9 cellular contexts compared by ENCODE assay signal in the genomic region with DNA sequence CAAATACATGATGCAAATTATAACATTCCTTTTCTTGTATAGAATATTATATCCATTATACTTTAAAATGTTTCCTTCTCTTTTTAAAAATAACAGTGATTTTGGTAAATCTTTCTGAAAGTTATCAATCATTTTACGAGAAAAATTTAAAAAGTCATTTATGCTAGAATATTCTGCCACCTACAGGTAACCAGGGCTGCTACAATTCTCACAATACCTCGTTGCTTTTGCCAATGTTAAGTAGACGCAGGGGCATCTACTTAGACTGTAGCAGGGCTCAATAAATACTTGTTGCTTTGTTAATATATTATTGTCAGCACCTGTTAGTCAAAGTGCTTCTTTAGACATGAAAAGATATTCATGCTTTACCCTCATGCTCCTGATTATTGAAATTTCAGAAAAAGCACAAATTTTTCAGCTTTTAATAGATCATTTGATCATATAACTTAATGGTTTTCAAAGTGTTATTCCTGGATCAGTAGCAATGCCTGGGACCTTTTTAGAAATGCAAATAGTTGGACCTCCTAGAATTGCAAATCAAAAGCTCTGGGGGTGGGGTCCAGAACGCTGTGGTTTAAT.
DNase-seq lines count a peak whose midpoint lies in the region; ATAC-seq and TF ChIP-seq lines count a peak whose summit lies in the region.
"Had no signal": no experiment of that assay in that cellular context is flagged by ENCODE, and none has a peak within 500 bp of the region (broad histone marks: within the 10 kb centered on the region; RNA-seq: fewer than 3 reads in every experiment).

No MANE protein-coding gene starts in this region.

- H3K4me3 Mint-ChIP-seq in activated CD4-positive, alpha-beta T cell treated with anti-CD3 and anti-CD28 coated beads for 36 hours = no peak overlapping the region
- H3K4me3 Mint-ChIP-seq: activated naive CD8-positive, alpha-beta T cell had no signal

- no peaks in the 10 kb centered on the region for H3K36me3 ChIP-seq in right atrium auricular region
- H3K36me3 ChIP-seq in tibial nerve = no peaks in the 10 kb centered on the region

- peaks cover 7% of the 10 kb centered on the region for H3K9me3 Mint-ChIP-seq in activated CD4-positive, alpha-beta T cell treated with anti-CD3 and anti-CD28 coated beads for 36 hours (ENCODE audit: low read depth)

- no peak overlapping the region for H3K27ac ChIP-seq in right atrium auricular region
- no peak overlapping the region for H3K27ac ChIP-seq in tibial nerve

- 18 to 20% methylated on average over 4 of the region's 4 CpGs for WGBS in tibial nerve, 2 donors

- H3K9me3 ChIP-seq in right atrium auricular region = no peaks in the 10 kb centered on the region
- no peaks in the 10 kb centered on the region for H3K9me3 ChIP-seq in tibial nerve

- H3K27ac Mint-ChIP-seq in activated CD4-positive, alpha-beta T cell treated with anti-CD3 and anti-CD28 coated beads for 36 hours = no peak overlapping the region
- H3K27ac Mint-ChIP-seq: activated naive CD8-positive, alpha-beta T cell had no signal

- POLR2A ChIA-PET in AG04449 (lab: Yijun Ruan, JAX) = no interaction called here
- POLR2A ChIA-PET in activated CD4-positive, alpha-beta T cell treated with anti-CD3 and anti-CD28 coated beads for 36 hours (lab: Charles Lee) = no interaction called here

- H3K36me3 Mint-ChIP-seq in activated CD4-positive, alpha-beta T cell treated with anti-CD3 and anti-CD28 coated beads for 36 hours (ENCODE audit: low read depth) = no peaks in the 10 kb centered on the region
- H3K36me3 Mint-ChIP-seq: activated naive CD8-positive, alpha-beta T cell had no signal

- DNase-seq in AG04449 (ENCODE audit: low read depth, low spot score) (no peak), HS-27A (ENCODE audit: low read depth) (peak; percentile 12), SW480 (ENCODE audit: low spot score) (peak; percentile 31), right atrium auricular region (ENCODE audit: low spot score) (no peak), tibial nerve (ENCODE audit: low spot score in 2 of 2) (no peak), hypothalamus (lab: John Stamatoyannopoulos, UW) (no peak)
- DNase-seq in activated CD4-positive, alpha-beta T cell treated with anti-CD3 and anti-CD28 coated beads for 36 hours = no peak

- H3K27me3 ChIP-seq in right atrium auricular region = no peaks in the 10 kb centered on the region
- no peaks in the 10 kb centered on the region for H3K27me3 ChIP-seq in tibial nerve

- ATAC-seq in HG03139 (IDR thresholded peaks at IDR 0.05; ENCODE audit: unreplicated experiment) = no peak
- ATAC-seq in activated CD4-positive, alpha-beta T cell treated with anti-CD3 and anti-CD28 coated beads for 36 hours = no peak

- no peaks in the 10 kb centered on the region for H3K4me1 Mint-ChIP-seq in activated CD4-positive, alpha-beta T cell treated with anti-CD3 and anti-CD28 coated beads for 36 hours

- H3K27me3 Mint-ChIP-seq in activated CD4-positive, alpha-beta T cell treated with anti-CD3 and anti-CD28 coated beads for 36 hours = peaks cover 2% of the 10 kb centered on the region
- H3K27me3 Mint-ChIP-seq: activated naive CD8-positive, alpha-beta T cell had no signal

- TF ChIP-seq CTCF in AG04449 (IDR thresholded peaks at IDR 0.05; ENCODE audit: insufficient read depth, low read length, missing control alignments) (peak; percentile 54), right atrium auricular region (IDR thresholded peaks at IDR 0.05) (peak; percentile 51 to 76), tibial nerve (IDR thresholded peaks at IDR 0.05) (peak; percentile 51 to 66 (median 63))

- CTCF ChIA-PET in AG04449 (lab: Yijun Ruan, JAX) = interaction anchor here (0.7 to 6.5 kb wide), 46 partner anchors 9 to 750 kb away, joined by 3 to 64 read pairs (median 5); a partner anchor contains a TSS
- CTCF ChIA-PET in activated CD4-positive, alpha-beta T cell treated with anti-CD3 and anti-CD28 coated beads for 36 hours (lab: Charles Lee) = no interaction called here

- H3K4me3 ChIP-seq in AG04449 (ENCODE audit: low read depth, low read length) (no peak overlapping the region), right atrium auricular region (no peak overlapping the region), tibial nerve (no peak overlapping the region)

- no peak for TF ChIP-seq POLR2A in tibial nerve (IDR thresholded peaks at IDR 0.05)

- TF ChIP-seq EP300 in tibial nerve (IDR thresholded peaks at IDR 0.05) = peak in 1 of 2 donors; percentile 9

- intact Hi-C loops in activated CD4-positive, alpha-beta T cell treated with anti-CD3 and anti-CD28 coated beads for 36 hours (cut with DNase I, micrococcal nuclease) = loop anchor here in 1 of 2 experiments (1.0 kb wide), 1 partner anchor 340 kb away; no protein-coding TSS in a partner anchor

- H3K4me1 ChIP-seq in right atrium auricular region = no peaks in the 10 kb centered on the region
- H3K4me1 ChIP-seq in tibial nerve = no peaks in the 10 kb centered on the region

Comparison
In these comparisons a context has a peak if more than half of its experiments do, and no peak if none do; other contexts are left out.
1. DNase-seq: peak in HS-27A (single experiment) and SW480 (single experiment); none in AG04449 (single experiment), right atrium auricular region (single experiment), tibial nerve (0 of 2), hypothalamus (0 of 51) and activated CD4-positive, alpha-beta T cell treated with anti-CD3 and anti-CD28 coated beads for 36 hours (single experiment).
2. Peak in every context shown above with its lines, with median percentiles within 50 percentile points of each other: CTCF ChIP-seq.